8 cellular contexts compared by ENCODE assay signal in the genomic region with DNA sequence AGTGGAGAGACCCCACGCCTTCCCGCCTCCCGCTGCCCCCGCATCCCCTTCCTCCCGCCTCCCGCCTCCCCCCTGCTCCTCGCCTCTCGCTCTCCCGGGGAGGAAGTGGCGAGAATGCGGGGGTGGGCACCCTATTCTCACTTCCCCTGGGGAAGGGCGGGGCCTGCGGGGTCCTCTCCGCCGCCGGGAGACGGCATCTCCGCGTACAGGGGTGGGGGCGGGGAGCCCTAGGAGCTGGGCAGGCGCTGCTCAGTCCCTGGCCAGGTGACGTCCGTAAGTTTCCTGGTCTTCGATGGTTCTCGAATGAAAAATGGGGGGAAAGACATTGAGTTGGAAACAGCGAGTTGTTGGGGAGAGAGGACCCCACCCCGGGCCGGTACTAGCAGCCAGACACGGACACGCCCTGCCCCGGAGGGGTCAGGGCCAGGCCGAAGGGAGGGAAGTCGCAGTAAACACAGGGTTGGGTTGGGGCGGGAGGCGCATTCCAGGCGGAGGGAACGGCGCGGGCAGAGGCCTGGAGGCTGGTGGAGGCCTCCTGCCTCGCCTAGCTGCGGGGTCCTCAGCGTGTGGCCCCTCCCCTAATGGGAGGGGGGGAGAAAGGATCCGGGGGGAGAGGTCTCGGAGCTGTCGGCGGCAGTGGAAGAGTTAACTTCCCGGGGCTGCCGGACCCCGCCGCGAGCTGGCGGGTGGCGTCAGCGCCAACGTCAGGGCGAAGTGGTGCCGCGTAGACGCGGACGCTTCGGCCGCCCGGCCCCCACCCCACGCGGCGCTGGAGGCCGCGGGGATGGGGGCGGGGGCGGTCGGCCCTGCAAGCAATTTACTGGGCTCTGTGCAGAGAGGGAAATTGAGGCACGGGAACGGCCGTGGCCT. TPM values are rescaled to one million over a fixed set of nuclear protein-coding genes. Genes with fewer than 3 reads are reported as not detected.
DNase-seq lines count a peak whose midpoint lies in the region; ATAC-seq and TF ChIP-seq lines count a peak whose summit lies in the region.

No MANE protein-coding gene starts in this region.

- peak overlapping the region; percentile 69 for H3K27ac ChIP-seq in SJCRH30
- peak overlapping the region; percentile 99 to 100 for H3K27ac ChIP-seq in thoracic aorta

- H3K27ac Mint-ChIP-seq in activated naive CD4-positive, alpha-beta T cell treated with anti-CD3 and anti-CD28 coated beads for 36 hours = peak overlapping the region; percentile 98

- H3K36me3 ChIP-seq in SJCRH30 (no peaks in the 10 kb centered on the region), thoracic aorta (no peaks in the 10 kb centered on the region)

- peak overlapping the region; percentile 61 for H3K4me3 ChIP-seq in SJCRH30
- peak overlapping the region; percentile 93 for H3K4me3 ChIP-seq in thoracic aorta

- H3K4me1 Mint-ChIP-seq in activated naive CD4-positive, alpha-beta T cell treated with anti-CD3 and anti-CD28 coated beads for 36 hours (ENCODE audit: low read depth) = peaks cover 60% of the 10 kb centered on the region

- peak; percentile 59 for ATAC-seq in HG03135 (IDR thresholded peaks at IDR 0.05; ENCODE audit: unreplicated experiment)
- ATAC-seq in thoracic aorta (ENCODE audit: insufficient number of reproducible peaks, low FRiP score, low read depth) = peak; percentile 41

- no peak for TF ChIP-seq CTCF in thoracic aorta (IDR thresholded peaks at IDR 0.05)

- no peaks in the 10 kb centered on the region for H3K9me3 ChIP-seq in SJCRH30 (replicated peaks)
- H3K9me3 ChIP-seq in thoracic aorta = no peaks in the 10 kb centered on the region

- CTCF ChIA-PET in activated naive CD4-positive, alpha-beta T cell treated with anti-CD3 and anti-CD28 coated beads for 36 hours (lab: Charles Lee) = interaction anchor here (1.1 to 5.9 kb wide), 4 partner anchors 12 to 26 kb away, joined by 3 to 82 read pairs (median 16); a partner anchor contains a TSS

- H3K27me3 Mint-ChIP-seq in activated naive CD4-positive, alpha-beta T cell treated with anti-CD3 and anti-CD28 coated beads for 36 hours (ENCODE audit: low read depth) = no peaks in the 10 kb centered on the region

- H3K27me3 ChIP-seq in SJCRH30 (no peaks in the 10 kb centered on the region), thoracic aorta (replicated peaks; ENCODE audit: insufficient read depth) (no peaks in the 10 kb centered on the region)

- H3K4me3 Mint-ChIP-seq in activated naive CD4-positive, alpha-beta T cell treated with anti-CD3 and anti-CD28 coated beads for 36 hours = peak overlapping the region; percentile 89

- DNase-seq in NCI-H526 (lab: John Stamatoyannopoulos, UW) = peak; percentile 18 to 57
- DNase-seq in NCI-H526 treated with DMSO at 0.1 percent for 48 hours (lab: John Stamatoyannopoulos, UW) = no peak
- peak; percentile 85 to 89 for DNase-seq in SJCRH30
- DNase-seq in activated naive CD4-positive, alpha-beta T cell treated with anti-CD3 and anti-CD28 coated beads for 36 hours = peak; percentile 93
- peak; percentile 89 for DNase-seq in germinal center (ENCODE audit: low spot score)
- DNase-seq in non-pigmented ciliary epithelial cell (ENCODE audit: low read depth) = peak; percentile 40
- DNase-seq in thoracic aorta (ENCODE audit: low spot score) = peak; percentile 66

- H3K4me1 ChIP-seq in SJCRH30 (peaks cover 34% of the 10 kb centered on the region), thoracic aorta (ENCODE audit: control insufficient read depth in 1 of 2, low read depth in 2 of 2) (peaks cover 20 to 41% of the 10 kb centered on the region in 2 donors)

- H3K36me3 Mint-ChIP-seq in activated naive CD4-positive, alpha-beta T cell treated with anti-CD3 and anti-CD28 coated beads for 36 hours (ENCODE audit: low read depth) = peaks cover 1% of the 10 kb centered on the region

- H3K9me3 Mint-ChIP-seq in activated naive CD4-positive, alpha-beta T cell treated with anti-CD3 and anti-CD28 coated beads for 36 hours = no peaks in the 10 kb centered on the region

- intact Hi-C loops in activated naive CD4-positive, alpha-beta T cell treated with anti-CD3 and anti-CD28 coated beads for 36 hours (cut with micrococcal nuclease) = loop anchor here (5.0 kb wide), 1 partner anchor 125 kb away; a partner anchor contains a TSS

RNA-seq across cellular contexts. Expression of a gene that starts 10.4 kb away (rescaled TPM):
- total RNA-seq in SJCRH30 (2014; rRNA removed; shearing (Covaris generic)) = 70.1 and 94.9 TPM in 2 replicates
- total RNA-seq in activated naive CD4-positive, alpha-beta T cell treated with anti-CD3 and anti-CD28 coated beads for 36 hours = 100 to 1,000 TPM in 1 of 2 experiments, 10 to 100 TPM in 1; 87.9 to 105 TPM
- total RNA-seq in thoracic aorta = 100 to 1,000 TPM; 643 to 922 TPM

RNA-seq across cellular contexts. Expression of a gene that starts 17.6 kb away (rescaled TPM):
- total RNA-seq in SJCRH30 (2014; rRNA removed; shearing (Covaris generic)) = 0.03 and 0.06 TPM in 2 replicates
- total RNA-seq in activated naive CD4-positive, alpha-beta T cell treated with anti-CD3 and anti-CD28 coated beads for 36 hours = under 1 TPM in 1 of 2 experiments, not detected in 1; 0.19 TPM
- total RNA-seq in thoracic aorta = 10 to 100 TPM in 1 of 2 donors, 1 to 10 TPM in 1; 8.7 to 29.2 TPM

RNA-seq across cellular contexts. Expression of a gene that starts 31.1 kb away (rescaled TPM):
- total RNA-seq in SJCRH30 (2014; rRNA removed; shearing (Covaris generic)) = 378 and 427 TPM in 2 replicates
- total RNA-seq in activated naive CD4-positive, alpha-beta T cell treated with anti-CD3 and anti-CD28 coated beads for 36 hours = 100 to 1,000 TPM; 439 to 451 TPM
- 10 to 100 TPM; 74.8 to 90.2 TPM for total RNA-seq in thoracic aorta

RNA-seq across cellular contexts. Expression of a gene that starts 48.6 kb away (rescaled TPM):
- 8.7 and 11.7 TPM in 2 replicates for total RNA-seq in SJCRH30 (2014; rRNA removed; shearing (Covaris generic))
- total RNA-seq in activated naive CD4-positive, alpha-beta T cell treated with anti-CD3 and anti-CD28 coated beads for 36 hours = 10 to 100 TPM; 14.4 to 15.6 TPM
- total RNA-seq in thoracic aorta = 10 to 100 TPM; 23.7 TPM
